ENCODE assay signal across 1 cellular context in the genomic region with DNA sequence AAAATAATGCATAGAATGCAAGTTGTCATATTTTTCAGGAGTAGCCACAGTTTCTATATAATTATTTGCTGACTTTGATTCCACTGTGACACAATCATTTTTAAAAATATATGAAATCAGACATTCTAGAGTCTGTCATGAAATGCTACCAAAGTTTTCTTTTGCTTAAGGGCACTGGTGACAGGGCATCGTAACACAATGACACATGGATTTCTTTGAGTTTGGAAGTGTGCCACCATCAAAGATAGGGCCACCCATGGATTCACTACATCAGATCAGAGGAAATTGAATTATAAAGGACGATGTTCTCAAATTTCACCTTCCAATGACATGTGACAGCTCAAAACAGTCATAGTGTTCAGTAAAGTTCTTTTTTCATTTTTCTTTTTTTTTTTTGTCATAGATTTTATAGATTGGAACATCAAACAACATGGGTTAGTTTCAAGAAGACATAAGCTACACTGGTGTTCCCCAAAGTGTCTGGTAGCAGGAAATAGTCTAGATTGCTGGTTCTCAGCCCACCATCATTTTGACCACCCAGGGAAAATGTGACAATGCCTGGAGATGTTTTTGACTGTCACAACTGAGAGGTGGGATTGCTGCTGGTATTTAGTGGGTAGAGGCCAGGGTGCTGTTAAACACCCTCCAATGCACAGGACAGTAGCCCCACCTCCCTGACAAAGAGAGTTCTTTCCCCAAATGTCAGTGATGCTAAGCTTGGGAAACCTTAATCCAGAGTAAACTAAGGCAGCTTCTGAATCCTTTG.
TF ChIP-seq lines count a peak whose summit lies in the region.

No MANE protein-coding gene starts in this region.

TF ChIP-seq in SK-N-SH treated with all-trans-retinoic acid at 6 μM for 48 hours, 23 proteins besides CTCF, POLR2A, EP300 and RAD21 (continued from another document):
- TF ChIP-seq, protein P1, sequence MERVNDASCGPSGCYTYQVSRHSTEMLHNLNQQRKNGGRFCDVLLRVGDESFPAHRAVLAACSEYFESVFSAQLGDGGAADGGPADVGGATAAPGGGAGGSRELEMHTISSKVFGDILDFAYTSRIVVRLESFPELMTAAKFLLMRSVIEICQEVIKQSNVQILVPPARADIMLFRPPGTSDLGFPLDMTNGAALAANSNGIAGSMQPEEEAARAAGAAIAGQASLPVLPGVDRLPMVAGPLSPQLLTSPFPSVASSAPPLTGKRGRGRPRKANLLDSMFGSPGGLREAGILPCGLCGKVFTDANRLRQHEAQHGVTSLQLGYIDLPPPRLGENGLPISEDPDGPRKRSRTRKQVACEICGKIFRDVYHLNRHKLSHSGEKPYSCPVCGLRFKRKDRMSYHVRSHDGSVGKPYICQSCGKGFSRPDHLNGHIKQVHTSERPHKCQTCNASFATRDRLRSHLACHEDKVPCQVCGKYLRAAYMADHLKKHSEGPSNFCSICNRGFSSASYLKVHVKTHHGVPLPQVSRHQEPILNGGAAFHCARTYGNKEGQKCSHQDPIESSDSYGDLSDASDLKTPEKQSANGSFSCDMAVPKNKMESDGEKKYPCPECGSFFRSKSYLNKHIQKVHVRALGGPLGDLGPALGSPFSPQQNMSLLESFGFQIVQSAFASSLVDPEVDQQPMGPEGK (CRISPR knock-in tag; IDR thresholded peaks at IDR 0.05; ENCODE audit: borderline replicate concordance): no peak
